Comparison of ENCODE assay signal across 13 cellular contexts in genomic region chr11:1871531-1871930, GRCh38. TPM values are rescaled to one million over a fixed set of nuclear protein-coding genes. Genes with fewer than 3 reads are reported as not detected.
A peak's percentile ranks its signal among the peaks of the same experiment; 100 is the strongest.
DNase-seq lines count a peak whose midpoint lies in the region; ATAC-seq and TF ChIP-seq lines count a peak whose summit lies in the region.
"Had no signal": no experiment of that assay in that cellular context is flagged by ENCODE, and none has a peak within 500 bp of the region (broad histone marks: within the 10 kb centered on the region; RNA-seq: fewer than 3 reads in every experiment).

No MANE protein-coding gene starts in this region.

- WGBS in stomach, 5 donors, result 71 to 83% (median 76%) methylated on average over 11 to 15 of the region's 15 CpGs

- no peaks in the 10 kb centered on the region for H3K9me3 ChIP-seq in MG63
- H3K9me3 ChIP-seq in muscle layer of duodenum (ENCODE audit: control insufficient read depth in 1 of 2, low read length in 2 of 2), result no peaks in the 10 kb centered on the region
- H3K9me3 ChIP-seq in stomach, result no peaks in the 10 kb centered on the region

- peak overlapping the region; percentile 29 for H3K27ac Mint-ChIP-seq in dendritic cell treated with granulocyte-macrophage colony-stimulating factor and Interleukin-4, amounts not matched to agents 40 ng/mL and 50 ng/mL, for 4 days
- no peak overlapping the region for H3K27ac Mint-ChIP-seq in activated CD8-positive, alpha-beta T cell treated with anti-CD3 and anti-CD28 coated beads, Interleukin-2, amount 10 ng/mL, durations not matched to agents 7 days and 5 days
- H3K27ac Mint-ChIP-seq: activated T-helper 2 cell treated with anti-CD3 and anti-CD28 coated beads, Interferon-gamma antibody, Interleukin-2, Interleukin-4, amounts not matched to agents 10 μg/mL and 5 μg/mL and 100 μg/mL, durations not matched to agents 14 hours and 24 hours and 36 hours had no signal

- H3K27ac ChIP-seq in muscle layer of duodenum (ENCODE audit: low read length), result no peak overlapping the region
- peak overlapping the region; percentile 54 to 88 (median 78) for H3K27ac ChIP-seq in stomach

- CTCF ChIA-PET in activated CD8-positive, alpha-beta T cell treated with anti-CD3 and anti-CD28 coated beads, Interleukin-2, amount 10 ng/mL, durations not matched to agents 7 days and 5 days (lab: Charles Lee), result interaction anchor here (1.3 kb wide), 1 partner anchor 15 kb away, joined by 3 read pairs; no protein-coding TSS in a partner anchor

- POLR2A ChIA-PET in activated CD8-positive, alpha-beta T cell treated with anti-CD3 and anti-CD28 coated beads, Interleukin-2, amount 10 ng/mL, durations not matched to agents 7 days and 5 days (lab: Charles Lee), result interaction anchor here (1.1 kb wide), 1 partner anchor 24 kb away, joined by 3 read pairs; no protein-coding TSS in a partner anchor

- H3K4me3 ChIP-seq in MG63 (peak overlapping the region; percentile 57), muscle layer of duodenum (ENCODE audit: low read depth in 1 of 2, low read length in 2 of 2) (peak overlapping the region; percentile 26 to 47), stomach (peak overlapping the region; percentile 31 to 41 (median 36))

- TF ChIP-seq EP300 in stomach (IDR thresholded peaks at IDR 0.05), result no peak

- no peak for DNase-seq in MG63
- DNase-seq in stomach, result no peak
- no peak for DNase-seq in NCI-H1930 (lab: John Stamatoyannopoulos, UW)
- no peak for DNase-seq in activated CD8-positive, alpha-beta T cell treated with anti-CD3 and anti-CD28 coated beads, Interleukin-2, amount 10 ng/mL, durations not matched to agents 7 days and 5 days
- DNase-seq: effector CD4-positive, alpha-beta T cell; foreskin melanocyte; islet precursor cell; SHP77 treated with DMSO at 0.1 percent for 48 hours had no signal

- H3K27me3 ChIP-seq in MG63 (0 out of 2 replicates have a peak, but pooled peaks cover 2% of the 10 kb centered on the region), muscle layer of duodenum (ENCODE audit: low read depth, low read length) (no peaks in the 10 kb centered on the region), stomach (peaks cover 0 to 46% (median 0%) of the 10 kb centered on the region in 3 donors)

- peaks cover 17% of the 10 kb centered on the region for H3K36me3 Mint-ChIP-seq in dendritic cell treated with granulocyte-macrophage colony-stimulating factor and Interleukin-4, amounts not matched to agents 40 ng/mL and 50 ng/mL, for 4 days (ENCODE audit: low read depth)
- peaks cover 19% of the 10 kb centered on the region for H3K36me3 Mint-ChIP-seq in activated CD8-positive, alpha-beta T cell treated with anti-CD3 and anti-CD28 coated beads, Interleukin-2, amount 10 ng/mL, durations not matched to agents 7 days and 5 days (ENCODE audit: low read depth)

- H3K4me1 Mint-ChIP-seq in dendritic cell treated with granulocyte-macrophage colony-stimulating factor and Interleukin-4, amounts not matched to agents 40 ng/mL and 50 ng/mL, for 4 days (ENCODE audit: low read depth), result peaks cover 77% of the 10 kb centered on the region
- H3K4me1 Mint-ChIP-seq in activated CD8-positive, alpha-beta T cell treated with anti-CD3 and anti-CD28 coated beads, Interleukin-2, amount 10 ng/mL, durations not matched to agents 7 days and 5 days (ENCODE audit: low read depth), result peaks cover 53% of the 10 kb centered on the region

- no peaks in the 10 kb centered on the region for H3K9me3 Mint-ChIP-seq in dendritic cell treated with granulocyte-macrophage colony-stimulating factor and Interleukin-4, amounts not matched to agents 40 ng/mL and 50 ng/mL, for 4 days
- H3K9me3 Mint-ChIP-seq in activated CD8-positive, alpha-beta T cell treated with anti-CD3 and anti-CD28 coated beads, Interleukin-2, amount 10 ng/mL, durations not matched to agents 7 days and 5 days (ENCODE audit: insufficient read depth), result no peaks in the 10 kb centered on the region
- H3K9me3 Mint-ChIP-seq: activated T-helper 2 cell treated with anti-CD3 and anti-CD28 coated beads, Interferon-gamma antibody, Interleukin-2, Interleukin-4, amounts not matched to agents 10 μg/mL and 5 μg/mL and 100 μg/mL, durations not matched to agents 14 hours and 24 hours and 36 hours; nephron had no signal

- 0 out of 2 replicates have a peak, but pooled peaks cover 2% of the 10 kb centered on the region for H3K36me3 ChIP-seq in MG63
- H3K36me3 ChIP-seq in muscle layer of duodenum (ENCODE audit: control insufficient read depth in 1 of 2, insufficient read depth in 2 of 2, low read length in 2 of 2), result no peaks in the 10 kb centered on the region
- H3K36me3 ChIP-seq in stomach, result no peaks in the 10 kb centered on the region

- H3K27me3 Mint-ChIP-seq in dendritic cell treated with granulocyte-macrophage colony-stimulating factor and Interleukin-4, amounts not matched to agents 40 ng/mL and 50 ng/mL, for 4 days, result peaks cover 3% of the 10 kb centered on the region
- H3K27me3 Mint-ChIP-seq in activated CD8-positive, alpha-beta T cell treated with anti-CD3 and anti-CD28 coated beads, Interleukin-2, amount 10 ng/mL, durations not matched to agents 7 days and 5 days (ENCODE audit: low read depth), result no peaks in the 10 kb centered on the region

- TF ChIP-seq CTCF in stomach (IDR thresholded peaks at IDR 0.05), result no peak

- TF ChIP-seq POLR2A in stomach (IDR thresholded peaks at IDR 0.05), result no peak

- ATAC-seq in HG02610 (IDR thresholded peaks at IDR 0.05; ENCODE audit: unreplicated experiment), result no peak
- no peak for ATAC-seq in activated CD8-positive, alpha-beta T cell treated with anti-CD3 and anti-CD28 coated beads, Interleukin-2, amount 10 ng/mL, durations not matched to agents 7 days and 5 days

- intact Hi-C loops in dendritic cell treated with granulocyte-macrophage colony-stimulating factor and Interleukin-4, amounts not matched to agents 40 ng/mL and 50 ng/mL, for 4 days (cut with micrococcal nuclease), result no loop called here
- intact Hi-C loops in stomach (cut with DNase I; ENCODE audit: low total_unique reads), result no loop called here

- no peak overlapping the region for H3K4me3 Mint-ChIP-seq in dendritic cell treated with granulocyte-macrophage colony-stimulating factor and Interleukin-4, amounts not matched to agents 40 ng/mL and 50 ng/mL, for 4 days
- H3K4me3 Mint-ChIP-seq in activated CD8-positive, alpha-beta T cell treated with anti-CD3 and anti-CD28 coated beads, Interleukin-2, amount 10 ng/mL, durations not matched to agents 7 days and 5 days, result no peak overlapping the region
- H3K4me3 Mint-ChIP-seq: nephron had no signal

- H3K4me1 ChIP-seq in muscle layer of duodenum (ENCODE audit: control insufficient read depth in 1 of 2, insufficient read depth in 2 of 2, low read length in 2 of 2) (peaks cover 0 to 27% of the 10 kb centered on the region in 2 donors), stomach (peaks cover 16 to 66% (median 53%) of the 10 kb centered on the region in 4 donors)

RNA-seq across cellular contexts. Expression of gene LSP1, which starts 18.6 kb away (rescaled TPM):
- total RNA-seq in MG63 (2014; rRNA removed; shearing (Covaris generic); ENCODE audit: low replicate concordance), result 41.7 and 66.6 TPM in 2 replicates
- total RNA-seq in stomach, result 10 to 100 TPM in 4 of 5 donors, 1 to 10 TPM in 1; 9.8 to 78.8 (median 46.8) TPM
- polyA plus RNA-seq in stomach, result 100 to 1,000 TPM in 2 of 3 donors, 10 to 100 TPM in 1; 29.0 to 239 (median 155) TPM
- 100 to 1,000 TPM; 463 to 477 TPM for total RNA-seq in activated CD8-positive, alpha-beta T cell treated with anti-CD3 and anti-CD28 coated beads, Interleukin-2, amount 10 ng/mL, durations not matched to agents 7 days and 5 days

RNA-seq across cellular contexts. Expression of gene PRR33, which starts 20.2 kb away (rescaled TPM):
- total RNA-seq in MG63 (2014; rRNA removed; shearing (Covaris generic); ENCODE audit: low replicate concordance), result not detected in 2 replicates
- not detected for total RNA-seq in stomach
- under 1 TPM in 1 of 3 donors, not detected in 2; 0.03 TPM for polyA plus RNA-seq in stomach
- under 1 TPM in 1 of 2 experiments, not detected in 1; 0.08 TPM for total RNA-seq in activated CD8-positive, alpha-beta T cell treated with anti-CD3 and anti-CD28 coated beads, Interleukin-2, amount 10 ng/mL, durations not matched to agents 7 days and 5 days

RNA-seq across cellular contexts. Expression of gene TNNI2, which starts 32.8 kb away (rescaled TPM):
- total RNA-seq in MG63 (2014; rRNA removed; shearing (Covaris generic); ENCODE audit: low replicate concordance), result not detected in 2 replicates
- total RNA-seq in stomach, result 1 to 10 TPM in 1 of 5 donors, not detected in 4; 7.2 TPM
- 10 to 100 TPM in 2 of 3 donors, under 1 TPM in 1; 0.93 to 23.4 (median 17.0) TPM for polyA plus RNA-seq in stomach
- under 1 TPM in 1 of 2 experiments, not detected in 1; 0.50 TPM for total RNA-seq in activated CD8-positive, alpha-beta T cell treated with anti-CD3 and anti-CD28 coated beads, Interleukin-2, amount 10 ng/mL, durations not matched to agents 7 days and 5 days

RNA-seq across cellular contexts. Expression of gene SYT8, which starts 36.7 kb away (rescaled TPM):
- total RNA-seq in MG63 (2014; rRNA removed; shearing (Covaris generic); ENCODE audit: low replicate concordance), result not detected in 2 replicates
- total RNA-seq in stomach, result 10 to 100 TPM in 1 of 5 donors, 1 to 10 TPM in 1, under 1 TPM in 3; 0.72 to 13.4 (median 0.92) TPM
- 10 to 100 TPM in 1 of 3 donors, 1 to 10 TPM in 2; 1.7 to 77.3 (median 3.7) TPM for polyA plus RNA-seq in stomach
- total RNA-seq in activated CD8-positive, alpha-beta T cell treated with anti-CD3 and anti-CD28 coated beads, Interleukin-2, amount 10 ng/mL, durations not matched to agents 7 days and 5 days, result not detected
- total RNA-seq: activated T-helper 2 cell treated with anti-CD3 and anti-CD28 coated beads, Interferon-gamma antibody, Interleukin-2, Interleukin-4, amounts not matched to agents 10 μg/mL and 5 μg/mL and 100 μg/mL, durations not matched to agents 14 hours and 24 hours and 36 hours had no signal

RNA-seq across cellular contexts. Expression of gene TNNT3, which starts 48.0 kb away (rescaled TPM):
- not detected in 2 replicates for total RNA-seq in MG63 (2014; rRNA removed; shearing (Covaris generic); ENCODE audit: low replicate concordance)
- total RNA-seq in stomach, result 1 to 10 TPM in 2 of 5 donors, not detected in 3; 2.3 to 7.2 TPM
- 10 to 100 TPM in 1 of 3 donors, 1 to 10 TPM in 1, under 1 TPM in 1; 0.75 to 14.5 (median 3.1) TPM for polyA plus RNA-seq in stomach
- total RNA-seq in activated CD8-positive, alpha-beta T cell treated with anti-CD3 and anti-CD28 coated beads, Interleukin-2, amount 10 ng/mL, durations not matched to agents 7 days and 5 days, result 1 to 10 TPM; 2.6 to 2.8 TPM
